1 cellular context compared by ENCODE assay signal in the genomic region with DNA sequence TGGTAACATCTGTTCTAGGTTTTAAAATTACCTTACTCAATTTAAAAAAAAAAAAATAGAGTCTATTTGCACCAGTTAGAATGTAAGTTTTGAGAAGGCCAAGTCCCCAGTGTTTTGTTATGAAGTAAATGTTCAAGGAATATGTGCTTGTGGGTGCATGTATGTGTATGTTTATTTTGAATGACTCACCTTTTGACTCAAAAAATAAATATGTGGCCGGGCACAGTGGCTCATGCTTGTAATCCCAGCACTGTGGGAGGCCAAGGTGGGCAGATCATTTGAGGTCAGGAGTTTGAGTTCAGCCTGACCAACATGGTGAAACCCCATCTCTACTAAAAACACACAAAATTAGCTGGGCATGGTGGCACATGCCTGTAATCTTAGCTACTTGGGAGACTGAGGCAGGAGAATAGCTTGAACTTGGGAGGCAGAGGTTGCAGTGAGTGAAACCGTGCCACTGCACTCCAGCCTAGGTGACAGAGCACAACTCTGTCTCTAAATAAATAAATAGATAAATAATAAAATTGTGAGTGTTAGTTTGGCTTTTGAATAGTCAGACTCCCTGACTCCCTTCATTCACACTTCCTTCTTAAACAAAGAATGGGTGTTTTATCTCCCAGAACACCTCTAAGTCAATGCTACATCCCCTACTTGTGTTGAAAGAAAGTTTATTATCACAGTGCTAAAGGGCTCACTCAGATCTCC.
TF ChIP-seq lines count a peak whose summit lies in the region.

No MANE protein-coding gene starts in this region.

TF ChIP-seq in HCT116, 20 proteins besides CTCF, POLR2A, EP300 and RAD21 (continued from another document):
- TF ChIP-seq TCF7L2 (IDR thresholded peaks at IDR 0.05; ENCODE audit: borderline replicate concordance, extremely low read depth, insufficient read depth, insufficient read length) (no peak), EZH2phosphoT487 (IDR thresholded peaks at IDR 0.05; ENCODE audit: borderline replicate concordance) (no peak), FOSL1 (IDR thresholded peaks at IDR 0.05; ENCODE audit: low read depth) (peak; percentile 94), CEBPB (IDR thresholded peaks at IDR 0.05; ENCODE audit: low read depth) (peak; percentile 7; the same call in 1 of the 2 replicates), POLR2AphosphoS5 (IDR thresholded peaks at IDR 0.05; ENCODE audit: low read depth, low read length) (0 out of 2 replicates have a peak, but pooled peaks have one; percentile 17)
- TF ChIP-seq, protein P1, sequence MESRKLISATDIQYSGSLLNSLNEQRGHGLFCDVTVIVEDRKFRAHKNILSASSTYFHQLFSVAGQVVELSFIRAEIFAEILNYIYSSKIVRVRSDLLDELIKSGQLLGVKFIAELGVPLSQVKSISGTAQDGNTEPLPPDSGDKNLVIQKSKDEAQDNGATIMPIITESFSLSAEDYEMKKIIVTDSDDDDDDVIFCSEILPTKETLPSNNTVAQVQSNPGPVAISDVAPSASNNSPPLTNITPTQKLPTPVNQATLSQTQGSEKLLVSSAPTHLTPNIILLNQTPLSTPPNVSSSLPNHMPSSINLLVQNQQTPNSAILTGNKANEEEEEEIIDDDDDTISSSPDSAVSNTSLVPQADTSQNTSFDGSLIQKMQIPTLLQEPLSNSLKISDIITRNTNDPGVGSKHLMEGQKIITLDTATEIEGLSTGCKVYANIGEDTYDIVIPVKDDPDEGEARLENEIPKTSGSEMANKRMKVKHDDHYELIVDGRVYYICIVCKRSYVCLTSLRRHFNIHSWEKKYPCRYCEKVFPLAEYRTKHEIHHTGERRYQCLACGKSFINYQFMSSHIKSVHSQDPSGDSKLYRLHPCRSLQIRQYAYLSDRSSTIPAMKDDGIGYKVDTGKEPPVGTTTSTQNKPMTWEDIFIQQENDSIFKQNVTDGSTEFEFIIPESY (IDR thresholded peaks at IDR 0.05; ENCODE audit: extremely low read depth, insufficient replicate concordance, low read length): no peak
